19 cellular contexts compared by ENCODE assay signal in genomic region chr7:101581891-101582290, GRCh38. TPM values are rescaled to one million over a fixed set of nuclear protein-coding genes. Genes with fewer than 3 reads are reported as not detected.
DNase-seq lines count a peak whose midpoint lies in the region; ATAC-seq and TF ChIP-seq lines count a peak whose summit lies in the region.
"Had no signal": no experiment of that assay in that cellular context is flagged by ENCODE, and none has a peak within 500 bp of the region (broad histone marks: within the 10 kb centered on the region; RNA-seq: fewer than 3 reads in every experiment).

No MANE protein-coding gene starts in this region.

- H3K36me3 ChIP-seq in Caco-2 (ENCODE audit: control insufficient read depth, insufficient read depth, low read length), result no peaks in the 10 kb centered on the region
- no peaks in the 10 kb centered on the region for H3K36me3 ChIP-seq in GM23338 (ENCODE audit: insufficient read depth)
- H3K36me3 ChIP-seq in neuronal stem cell (replicated peaks in 1 of 2; ENCODE audit: control insufficient read depth in 2 of 2, insufficient read depth in 2 of 2, low read length in 2 of 2), result no peaks in the 10 kb centered on the region

- no peak overlapping the region for H3K4ac ChIP-seq in neuronal stem cell (ENCODE audit: low read length)

- H2BK15ac ChIP-seq in neuronal stem cell (ENCODE audit: low read length), result no peak overlapping the region

- no peaks in the 10 kb centered on the region for H4K20me1 ChIP-seq in GM23338 (replicated peaks; ENCODE audit: insufficient read depth)

- H3K4me2 ChIP-seq in GM23338, result no peak overlapping the region
- no peak overlapping the region for H3K4me2 ChIP-seq in neuronal stem cell (ENCODE audit: insufficient read depth, low read length, poor library complexity, severe bottlenecking)

- H3K23ac ChIP-seq in neuronal stem cell (ENCODE audit: low read depth, low read length, poor library complexity), result no peak overlapping the region

- intact Hi-C loops in Caco-2 (cut with micrococcal nuclease; ENCODE audit: unreplicated experiment) (no loop called here), sciatic nerve (cut with DNase I) (no loop called here)

- no peak overlapping the region for H2BK5ac ChIP-seq in neuronal stem cell (ENCODE audit: low read length)

- H3K27ac Mint-ChIP-seq in Caco-2 (ENCODE audit: unreplicated experiment) (peak overlapping the region; percentile 57), GM23338 (no peak overlapping the region)
- H3K27ac Mint-ChIP-seq: CD4-positive, alpha-beta memory T cell had no signal

- H3K4me3 Mint-ChIP-seq in Caco-2 (ENCODE audit: unreplicated experiment) (no peak overlapping the region), GM23338 (no peak overlapping the region)
- H3K4me3 Mint-ChIP-seq: CD4-positive, alpha-beta memory T cell had no signal

- H3K18ac ChIP-seq in neuronal stem cell (ENCODE audit: low read length), result no peak overlapping the region

- H2BK12ac ChIP-seq in neuronal stem cell (ENCODE audit: low read length), result no peak overlapping the region

- WGBS in neuronal stem cell (ENCODE audit: extremely low coverage in 2 of 2, insufficient read length in 2 of 2, insufficient replicate concordance in 1 of 2), 2 donors, result no CpG with 5 or more reads among the region's 10 CpGs

- H3F3A ChIP-seq in GM23338 (replicated peaks; ENCODE audit: low read depth), result no peaks in the 10 kb centered on the region

- H2AK5ac ChIP-seq in neuronal stem cell (ENCODE audit: low read depth, low read length), result no peak overlapping the region

- no peak for ATAC-seq in GM23338
- no peak for ATAC-seq in sciatic nerve
- no peak for ATAC-seq in HG03159 (IDR thresholded peaks at IDR 0.05; ENCODE audit: unreplicated experiment)

- DNase-seq in Caco-2, result no peak
- no peak for DNase-seq in GM23338 (ENCODE audit: low spot score)
- DNase-seq in ecto neural progenitor cell (ENCODE audit: low spot score), result peak; percentile 12
- peak; percentile 15 for DNase-seq in sciatic nerve (ENCODE audit: low spot score)
- no peak for DNase-seq in NCI-H1105 (lab: John Stamatoyannopoulos, UW)
- DNase-seq in neuronal stem cell (ENCODE audit: low spot score), result no peak
- no peak for DNase-seq in stimulated activated CD4-positive, alpha-beta T cell treated with anti-CD3 and anti-CD28 coated beads, Interleukin-2, amount 100 ng/mL, for 24 hours
- DNase-seq: CD4-positive, alpha-beta memory T cell; HCEC 1CT; MM.1S; NCI-H1092 treated with DMSO at 0.1 percent for 48 hours; NCI-H1694; NCI-H2227 treated with DMSO at 0.1 percent for 48 hours; NCI-H510A treated with DMSO at 0.1 percent for 48 hours; NCI-H774; OCI-M1; SHP77 had no signal

- peaks cover 29% of the 10 kb centered on the region for H3K9me3 Mint-ChIP-seq in Caco-2 (ENCODE audit: unreplicated experiment)
- peaks cover 26% of the 10 kb centered on the region for H3K9me3 Mint-ChIP-seq in GM23338

- no TSS peak for BruUV-seq in Caco-2 (replicated peaks; lab: Mats Ljungman, UMichigan)

- H3K4me3 ChIP-seq in Caco-2 (ENCODE audit: low read depth, low read length) (no peak overlapping the region), GM23338 (no peak overlapping the region), neuronal stem cell (ENCODE audit: low read length in 2 of 2) (no peak overlapping the region)
- H3K4me3 ChIP-seq: SK-N-MC had no signal

- peaks cover 22% of the 10 kb centered on the region for H3K36me3 Mint-ChIP-seq in Caco-2 (ENCODE audit: insufficient read depth, unreplicated experiment)
- peaks cover 16% of the 10 kb centered on the region for H3K36me3 Mint-ChIP-seq in GM23338 (ENCODE audit: low read depth)

- H4K91ac ChIP-seq in neuronal stem cell (ENCODE audit: low read depth, low read length, poor library complexity), result no peak overlapping the region

- no peaks in the 10 kb centered on the region for H3K79me1 ChIP-seq in neuronal stem cell (ENCODE audit: low read depth, low read length)

- H2AFZ ChIP-seq in GM23338 (peak overlapping the region; percentile 63; the same call in 1 of the 2 replicates), neuronal stem cell (ENCODE audit: low read length) (no peak overlapping the region)

- H3K9ac ChIP-seq in neuronal stem cell (ENCODE audit: low read depth, low read length, poor library complexity), result no peak overlapping the region

- CTCF ChIA-PET in Caco-2 (lab: Charles Lee), result no interaction called here

- H3K79me2 ChIP-seq in GM23338 (replicated peaks; ENCODE audit: insufficient read depth), result no peaks in the 10 kb centered on the region

- H3K27me3 ChIP-seq in Caco-2 (replicated peaks; ENCODE audit: control insufficient read depth, insufficient read depth, low read length), result no peaks in the 10 kb centered on the region
- no peaks in the 10 kb centered on the region for H3K27me3 ChIP-seq in GM23338 (ENCODE audit: insufficient read depth)
- H3K27me3 ChIP-seq in neuronal stem cell (ENCODE audit: control insufficient read depth in 3 of 3, insufficient read depth in 3 of 3, low read depth in 1 of 3, low read length in 3 of 3), result no peaks in the 10 kb centered on the region

- H3K14ac ChIP-seq in neuronal stem cell (ENCODE audit: low read length), result no peak overlapping the region

- peaks cover 39% of the 10 kb centered on the region for H3K4me1 Mint-ChIP-seq in Caco-2 (ENCODE audit: low read depth, unreplicated experiment)
- peaks cover 5% of the 10 kb centered on the region; the same call in 1 of the 3 replicates for H3K4me1 Mint-ChIP-seq in GM23338
- H3K4me1 Mint-ChIP-seq: CD4-positive, alpha-beta memory T cell had no signal

- H3K9me3 ChIP-seq in Caco-2, result peaks cover 19% of the 10 kb centered on the region; the same call in 1 of the 2 replicates
- H3K9me3 ChIP-seq in neuronal stem cell (replicated peaks in 1 of 2; ENCODE audit: control insufficient read depth in 2 of 2, insufficient read depth in 1 of 2, low read depth in 1 of 2, low read length in 2 of 2), result peaks cover 0 to 5% of the 10 kb centered on the region in 2 donors

- H3K27me3 Mint-ChIP-seq in Caco-2 (ENCODE audit: insufficient read depth, unreplicated experiment) (no peaks in the 10 kb centered on the region), GM23338 (ENCODE audit: insufficient read depth, low read depth, poor library complexity) (peaks cover 11% of the 10 kb centered on the region)

- TF ChIP-seq CTCF in Caco-2 (IDR thresholded peaks at IDR 0.05; ENCODE audit: insufficient read depth in 1 of 2, low read depth in 1 of 2, low read length in 1 of 2, severe bottlenecking in 1 of 2, unreplicated experiment in 1 of 2), result no peak
- no peak for TF ChIP-seq CTCF in GM23338 (conservative IDR thresholded peaks at IDR 0.05; ENCODE audit: low read depth in 2 of 2)

- no peak overlapping the region for H2BK120ac ChIP-seq in neuronal stem cell (ENCODE audit: low read depth, low read length)

- POLR2A ChIA-PET in Caco-2 (lab: Charles Lee), result no interaction called here

- H3K27ac ChIP-seq in GM23338 (ENCODE audit: low read depth) (no peak overlapping the region), neuronal stem cell (replicated peaks; ENCODE audit: low read length) (no peak overlapping the region)
- H3K27ac ChIP-seq: SK-N-MC had no signal

- H4K8ac ChIP-seq in neuronal stem cell (ENCODE audit: low read depth, low read length), result no peak overlapping the region

- no peaks in the 10 kb centered on the region for H3K9me2 ChIP-seq in GM23338 (ENCODE audit: insufficient read depth)

- H3K4me1 ChIP-seq in Caco-2 (peaks cover 38% of the 10 kb centered on the region), GM23338 (ENCODE audit: insufficient read depth) (no peaks in the 10 kb centered on the region), neuronal stem cell (ENCODE audit: control insufficient read depth in 2 of 2, insufficient read depth in 1 of 2, low read depth in 1 of 2, low read length in 2 of 2) (peaks cover 0 to 2% of the 10 kb centered on the region in 2 donors)

TF ChIP-seq in GM23338, 12 proteins besides CTCF, POLR2A, EP300 and RAD21 (continues in another document):
- TF ChIP-seq ETS1 (IDR thresholded peaks at IDR 0.05) (no peak), CREB1 (CRISPR knock-in tag; IDR thresholded peaks at IDR 0.05; ENCODE audit: low read depth) (no peak), JUNB (IDR thresholded peaks at IDR 0.05; ENCODE audit: unreplicated experiment) (no peak), EZH2 (IDR thresholded peaks at IDR 0.05; ENCODE audit: low read depth, unreplicated experiment) (no peak)

RNA-seq across cellular contexts. Expression of gene MYL10, which starts 47.2 kb away (rescaled TPM):
- total RNA-seq in Caco-2 (2022) (not detected in 2 replicates), sciatic nerve (not detected)
- not detected in 2 replicates for total RNA-seq in GM23338 (2014; rRNA removed; shearing (Covaris generic))
- 0.75 and 1.3 TPM in 2 replicates for polyA plus RNA-seq in GM23338 (2016; fragmentation: Nextera tagmentation; extraction: Ambion mirVana)
- not detected for polyA plus RNA-seq in neuronal stem cell (2013, experiment 1 of 2)
- not detected for polyA plus RNA-seq in neuronal stem cell (2013, experiment 2 of 2)
- total RNA-seq: CD4-positive, alpha-beta memory T cell had no signal
- polyA plus RNA-seq: CD4-positive, alpha-beta memory T cell had no signal

Comparison
In these comparisons a context has a peak if more than half of its experiments do, and no peak if none do; other contexts are left out.
1. DNase-seq: peak in ecto neural progenitor cell (single experiment) and sciatic nerve (single experiment); none in Caco-2 (0 of 2), GM23338 (single experiment), NCI-H1105 (single experiment), neuronal stem cell (single experiment) and stimulated activated CD4-positive, alpha-beta T cell treated with anti-CD3 and anti-CD28 coated beads, Interleukin-2, amount 100 ng/mL, for 24 hours (0 of 2).